ENCODE assay signal across 8 cellular contexts in genomic region chr4:113979157-113979972, GRCh38. TPM values are rescaled to one million over a fixed set of nuclear protein-coding genes. Genes with fewer than 3 reads are reported as not detected.
DNase-seq lines count a peak whose midpoint lies in the region; ATAC-seq lines count a peak whose summit lies in the region.

TSS of gene ARSJ (minus strand) at chr4:113979647. CDS start at chr4:113978834, 813 bp downstream.

- in situ Hi-C loops in Caki2 (cut with HindIII; ENCODE audit: low pct_unique_long_range_greater_than_20kb, low sequenced_read_pairs): no loop called here

- H3K4me1 ChIP-seq in HUES64 (ENCODE audit: insufficient read depth, low read length) (peaks cover 18% of the 10 kb centered on the region), esophagus (ENCODE audit: control insufficient read depth in 2 of 2, insufficient read depth in 2 of 2, low read length in 1 of 2) (no peaks in the 10 kb centered on the region)

- WGBS in HUES64: under 1% methylated on average over 56 of the region's 56 CpGs
- WGBS in esophagus, 2 donors: 3% methylated on average over 56 of the region's 56 CpGs

- no peaks in the 10 kb centered on the region for H3K36me3 ChIP-seq in HUES64 (ENCODE audit: insufficient read depth, low read length)
- H3K36me3 ChIP-seq in esophagus (ENCODE audit: control insufficient read depth in 2 of 2, insufficient read depth in 2 of 2, low read length in 1 of 2): no peaks in the 10 kb centered on the region

- peak within 1 kb of the TSS; percentile 68 for H3K9ac ChIP-seq in HUES64 (ENCODE audit: low read depth, low read length)

- H3K9me3 ChIP-seq in HUES64 (ENCODE audit: insufficient read depth, low read depth, low read length) (peaks cover 7% of the 10 kb centered on the region), esophagus (ENCODE audit: control insufficient read depth in 2 of 2, insufficient read depth in 1 of 2, low read depth in 1 of 2, low read length in 1 of 2) (no peaks in the 10 kb centered on the region)

- DNase-seq in Caki2 (ENCODE audit: low read depth) (peak; percentile 90), activated T-cell treated with anti-CD3 and anti-CD28 coated beads for 48 hours (ENCODE audit: low read depth) (peak; percentile 7), midbrain (lab: John Stamatoyannopoulos, UW) (peak; percentile 59), superior temporal gyrus (ENCODE audit: extremely low spot score) (peak; percentile 45), NCI-H1694 (lab: John Stamatoyannopoulos, UW) (no peak)

- peaks cover 18% of the 10 kb centered on the region for H3K27me3 ChIP-seq in HUES64 (ENCODE audit: insufficient read depth, low read length)
- no peaks in the 10 kb centered on the region for H3K27me3 ChIP-seq in esophagus (ENCODE audit: control insufficient read depth in 1 of 2, insufficient read depth in 2 of 2, low read length in 2 of 2)

- H3K27ac ChIP-seq in HUES64 (ENCODE audit: low read depth, low read length): peak within 1 kb of the TSS; percentile 53; the same call in 1 of the 2 replicates
- H3K27ac ChIP-seq in esophagus (ENCODE audit: low read depth in 2 of 2, low read length in 1 of 2): peak within 1 kb of the TSS; percentile 80 to 91

- ATAC-seq in GM21529 (IDR thresholded peaks at IDR 0.05; ENCODE audit: unreplicated experiment): no peak

- H3K4me3 ChIP-seq in HUES64 (ENCODE audit: low read length): peak within 1 kb of the TSS; percentile 86
- H3K4me3 ChIP-seq in esophagus (ENCODE audit: low read depth in 1 of 2, low read length in 2 of 2): peak within 1 kb of the TSS; percentile 80 to 94

RNA-seq across cellular contexts. Expression of gene ARSJ, which starts in this region (rescaled TPM):
- 22.7 and 34.9 TPM in 2 replicates for total RNA-seq in Caki2 (2014; rRNA removed; shearing (Covaris generic); ENCODE audit: low replicate concordance)
- polyA plus RNA-seq in HUES64 (2013, experiment 1 of 2): 2.1 TPM
- 2.2 TPM for polyA plus RNA-seq in HUES64 (2013, experiment 2 of 2)
- 1 to 10 TPM; 1.4 to 1.7 TPM for polyA plus RNA-seq in esophagus
